Comparison of ENCODE assay signal across 9 cellular contexts in genomic region chr21:42056996-42057689, GRCh38. TPM values are rescaled to one million over a fixed set of nuclear protein-coding genes. Genes with fewer than 3 reads are reported as not detected.
DNase-seq lines count a peak whose midpoint lies in the region; ATAC-seq and TF ChIP-seq lines count a peak whose summit lies in the region.
"Had no signal": no experiment of that assay in that cellular context is flagged by ENCODE, and none has a peak within 500 bp of the region (broad histone marks: within the 10 kb centered on the region; RNA-seq: fewer than 3 reads in every experiment).

No MANE protein-coding gene starts in this region.

- peaks cover 1% of the 10 kb centered on the region for H3K27me3 Mint-ChIP-seq in IgD-negative memory B cell

- DNase-seq in ascending aorta (ENCODE audit: low spot score in 2 of 2) (peak in 1 of 2 donors; percentile 92), left kidney (ENCODE audit: low read depth, low spot score) (peak; percentile 50), NCI-H2171 treated with DMSO at 0.1 percent for 48 hours (lab: John Stamatoyannopoulos, UW) (no peak), NCI-H2227 treated with DMSO at 0.1 percent for 48 hours (lab: John Stamatoyannopoulos, UW) (no peak), NCI-H1930 (lab: John Stamatoyannopoulos, UW) (no peak)

- H3K4me3 ChIP-seq in ascending aorta = peak overlapping the region in 1 of 2 donors; percentile 41

- TF ChIP-seq CTCF in 22Rv1 (IDR thresholded peaks at IDR 0.05) (no peak), ascending aorta (IDR thresholded peaks at IDR 0.05) (no peak)

- H3K4me1 Mint-ChIP-seq in IgD-negative memory B cell = peaks cover 29 to 40% (median 40%) of the 10 kb centered on the region in 3 donors

- H3K9me3 ChIP-seq in ascending aorta = no peaks in the 10 kb centered on the region

- H3K9me3 Mint-ChIP-seq in IgD-negative memory B cell = peaks cover 0 to 4% (median 1%) of the 10 kb centered on the region in 3 donors

- H3K36me3 ChIP-seq in ascending aorta = no peaks in the 10 kb centered on the region

- H3K27me3 ChIP-seq in ascending aorta = no peaks in the 10 kb centered on the region

- peak overlapping the region in 3 of 4 donors; percentile 19 to 83 (median 77) for H3K4me3 Mint-ChIP-seq in IgD-negative memory B cell
- H3K4me3 Mint-ChIP-seq: CD14-positive monocyte had no signal

- intact Hi-C loops in ascending aorta (cut with DNase I) = loop anchor here (1.0 to 2.0 kb wide), 4 partner anchors 9 to 99 kb away; partner anchors contain the start of gene ZBTB21

- H3K36me3 Mint-ChIP-seq in IgD-negative memory B cell = no peaks in the 10 kb centered on the region
- H3K36me3 Mint-ChIP-seq: CD14-positive monocyte had no signal

- ATAC-seq in HG02588 (IDR thresholded peaks at IDR 0.05; ENCODE audit: unreplicated experiment) = no peak

- peak overlapping the region; percentile 92 for H3K27ac ChIP-seq in 22Rv1
- H3K27ac ChIP-seq in ascending aorta = peak overlapping the region; percentile 87 to 94

- H3K4me1 ChIP-seq in ascending aorta = peaks cover 4 to 21% of the 10 kb centered on the region in 2 donors

- peak overlapping the region in 2 of 3 donors; percentile 19 to 87 for H3K27ac Mint-ChIP-seq in IgD-negative memory B cell

RNA-seq across cellular contexts. Expression of gene UMODL1, which starts 14.0 kb away (rescaled TPM):
- polyA plus RNA-seq in IgD-negative memory B cell = 0.05 TPM
- not detected for total RNA-seq in ascending aorta
- polyA plus RNA-seq: CD14-positive monocyte had no signal

RNA-seq across cellular contexts. Expression of gene ZBTB21, which starts 47.0 kb away (rescaled TPM):
- polyA plus RNA-seq in IgD-negative memory B cell = 8.0 TPM
- total RNA-seq in ascending aorta = 11.1 TPM
